ENCODE assay signal across 17 cellular contexts in the genomic region with DNA sequence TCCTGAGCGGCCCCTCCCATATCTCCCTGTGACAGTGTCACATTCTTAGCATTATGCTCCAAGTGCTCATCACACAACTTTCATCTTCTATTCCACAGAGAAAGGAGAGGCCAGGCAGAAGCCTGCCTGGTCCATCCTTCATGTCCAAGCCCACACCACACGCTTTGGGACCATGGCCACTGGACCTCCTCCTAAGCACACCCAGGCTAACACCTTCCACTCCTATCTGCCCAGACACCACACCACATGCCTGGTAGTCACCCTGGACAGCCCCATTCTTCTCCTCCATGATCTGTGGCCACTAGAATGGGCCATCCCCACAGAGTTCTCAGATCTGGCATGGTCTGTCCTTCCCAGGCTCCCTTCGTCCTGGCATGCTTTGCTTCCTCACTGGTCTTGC.
"Had no signal": no experiment of that assay in that cellular context is flagged by ENCODE, and none has a peak within 500 bp of the region (broad histone marks: within the 10 kb centered on the region; RNA-seq: fewer than 3 reads in every experiment).

No MANE protein-coding gene starts in this region.

- H3K27ac ChIP-seq: body of pancreas, lower lobe of right lung, spleen, tibial artery, vagina, WERI-Rb-1 had no signal

- H3K27me3 Mint-ChIP-seq: activated naive CD8-positive, alpha-beta T cell had no signal

- ATAC-seq: body of pancreas, left colon, lower lobe of right lung had no signal

- H3K4me3 ChIP-seq: body of pancreas, lower lobe of right lung, spleen, tibial artery, vagina had no signal

- H3K27ac Mint-ChIP-seq: activated naive CD8-positive, alpha-beta T cell; nephron had no signal

- H3K4me1 Mint-ChIP-seq: nephron had no signal

- H3K27me3 ChIP-seq: body of pancreas, spleen, tibial artery, vagina had no signal

- DNase-seq: activated CD4-positive, alpha-beta T cell treated with anti-CD3 and anti-CD28 coated beads, Interleukin-2, amount 50 U/mL, for 48 hours; amygdala; body of pancreas; caudate nucleus; cortex of kidney; effector CD8-positive, alpha-beta T cell; left colon; lower lobe of right lung; spleen; stimulated activated CD4-positive, alpha-beta T cell treated with anti-CD3 and anti-CD28 coated beads, Interleukin-4, amount 100 ng/mL, for 4 hours; stimulated activated naive CD4-positive, alpha-beta T cell; substantia nigra; tibial artery; WERI-Rb-1 had no signal

- H3K9me3 Mint-ChIP-seq: nephron had no signal

- H3K4me3 Mint-ChIP-seq: activated naive CD8-positive, alpha-beta T cell; nephron had no signal
